In the genomic region with DNA sequence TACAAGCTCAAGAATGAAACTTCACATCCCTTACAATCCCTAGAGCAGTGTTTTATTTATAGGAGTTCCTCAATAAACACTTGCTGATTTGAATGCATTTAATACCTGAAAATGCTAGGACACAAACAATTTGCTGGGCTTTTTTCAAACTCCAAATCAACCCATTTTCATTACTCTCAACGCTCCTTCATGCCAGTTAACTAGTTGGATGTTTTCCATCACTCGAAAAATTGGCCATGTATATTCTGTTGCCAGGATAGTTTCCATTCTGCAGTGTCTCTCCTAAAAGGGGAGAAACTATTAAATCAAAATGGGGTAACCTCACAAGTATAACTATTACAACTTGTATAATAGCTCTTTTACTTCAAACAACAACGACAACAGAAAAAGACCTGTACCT, we compare ENCODE assay signal across 1 cellular context.
TF ChIP-seq lines count a peak whose summit lies in the region.

No MANE protein-coding gene starts in this region.

TF ChIP-seq in SK-N-SH, 30 proteins besides CTCF, POLR2A, EP300 and RAD21 (continued from another document):
- TF ChIP-seq YY1 (IDR thresholded peaks at IDR 0.05; ENCODE audit: low read depth): no peak
- TF ChIP-seq, protein P1, sequence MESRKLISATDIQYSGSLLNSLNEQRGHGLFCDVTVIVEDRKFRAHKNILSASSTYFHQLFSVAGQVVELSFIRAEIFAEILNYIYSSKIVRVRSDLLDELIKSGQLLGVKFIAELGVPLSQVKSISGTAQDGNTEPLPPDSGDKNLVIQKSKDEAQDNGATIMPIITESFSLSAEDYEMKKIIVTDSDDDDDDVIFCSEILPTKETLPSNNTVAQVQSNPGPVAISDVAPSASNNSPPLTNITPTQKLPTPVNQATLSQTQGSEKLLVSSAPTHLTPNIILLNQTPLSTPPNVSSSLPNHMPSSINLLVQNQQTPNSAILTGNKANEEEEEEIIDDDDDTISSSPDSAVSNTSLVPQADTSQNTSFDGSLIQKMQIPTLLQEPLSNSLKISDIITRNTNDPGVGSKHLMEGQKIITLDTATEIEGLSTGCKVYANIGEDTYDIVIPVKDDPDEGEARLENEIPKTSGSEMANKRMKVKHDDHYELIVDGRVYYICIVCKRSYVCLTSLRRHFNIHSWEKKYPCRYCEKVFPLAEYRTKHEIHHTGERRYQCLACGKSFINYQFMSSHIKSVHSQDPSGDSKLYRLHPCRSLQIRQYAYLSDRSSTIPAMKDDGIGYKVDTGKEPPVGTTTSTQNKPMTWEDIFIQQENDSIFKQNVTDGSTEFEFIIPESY (IDR thresholded peaks at IDR 0.05; ENCODE audit: borderline replicate concordance, low read depth): no peak
- TF ChIP-seq EZH2phosphoT487 (IDR thresholded peaks at IDR 0.05; ENCODE audit: borderline replicate concordance, low read depth): no peak
- no peak for TF ChIP-seq ELF1 (IDR thresholded peaks at IDR 0.05)
- TF ChIP-seq, protein P2, sequence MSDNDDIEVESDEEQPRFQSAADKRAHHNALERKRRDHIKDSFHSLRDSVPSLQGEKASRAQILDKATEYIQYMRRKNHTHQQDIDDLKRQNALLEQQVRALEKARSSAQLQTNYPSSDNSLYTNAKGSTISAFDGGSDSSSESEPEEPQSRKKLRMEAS (IDR thresholded peaks at IDR 0.05; ENCODE audit: low read depth): no peak
- TF ChIP-seq FOXJ3 (CRISPR knock-in tag; IDR thresholded peaks at IDR 0.05): no peak
- TF ChIP-seq SIN3A (IDR thresholded peaks at IDR 0.05; ENCODE audit: borderline replicate concordance, low read depth, low read length): no peak
- TF ChIP-seq MEF2A (IDR thresholded peaks at IDR 0.05; ENCODE audit: borderline replicate concordance, low read depth): no peak
- TF ChIP-seq, protein P3, sequence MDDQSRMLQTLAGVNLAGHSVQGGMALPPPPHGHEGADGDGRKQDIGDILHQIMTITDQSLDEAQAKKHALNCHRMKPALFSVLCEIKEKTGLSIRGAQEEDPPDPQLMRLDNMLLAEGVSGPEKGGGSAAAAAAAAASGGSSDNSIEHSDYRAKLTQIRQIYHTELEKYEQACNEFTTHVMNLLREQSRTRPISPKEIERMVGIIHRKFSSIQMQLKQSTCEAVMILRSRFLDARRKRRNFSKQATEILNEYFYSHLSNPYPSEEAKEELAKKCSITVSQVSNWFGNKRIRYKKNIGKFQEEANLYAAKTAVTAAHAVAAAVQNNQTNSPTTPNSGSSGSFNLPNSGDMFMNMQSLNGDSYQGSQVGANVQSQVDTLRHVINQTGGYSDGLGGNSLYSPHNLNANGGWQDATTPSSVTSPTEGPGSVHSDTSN (IDR thresholded peaks at IDR 0.05): no peak
- no peak for TF ChIP-seq GABPA (IDR thresholded peaks at IDR 0.05; ENCODE audit: low read depth)
- TF ChIP-seq TCF12 (IDR thresholded peaks at IDR 0.05): no peak
- no peak for TF ChIP-seq RXRA (IDR thresholded peaks at IDR 0.05; ENCODE audit: borderline replicate concordance, low read depth)
TF ChIP-seq in SK-N-SH: peak in this region for 0.
